In the genomic region with DNA sequence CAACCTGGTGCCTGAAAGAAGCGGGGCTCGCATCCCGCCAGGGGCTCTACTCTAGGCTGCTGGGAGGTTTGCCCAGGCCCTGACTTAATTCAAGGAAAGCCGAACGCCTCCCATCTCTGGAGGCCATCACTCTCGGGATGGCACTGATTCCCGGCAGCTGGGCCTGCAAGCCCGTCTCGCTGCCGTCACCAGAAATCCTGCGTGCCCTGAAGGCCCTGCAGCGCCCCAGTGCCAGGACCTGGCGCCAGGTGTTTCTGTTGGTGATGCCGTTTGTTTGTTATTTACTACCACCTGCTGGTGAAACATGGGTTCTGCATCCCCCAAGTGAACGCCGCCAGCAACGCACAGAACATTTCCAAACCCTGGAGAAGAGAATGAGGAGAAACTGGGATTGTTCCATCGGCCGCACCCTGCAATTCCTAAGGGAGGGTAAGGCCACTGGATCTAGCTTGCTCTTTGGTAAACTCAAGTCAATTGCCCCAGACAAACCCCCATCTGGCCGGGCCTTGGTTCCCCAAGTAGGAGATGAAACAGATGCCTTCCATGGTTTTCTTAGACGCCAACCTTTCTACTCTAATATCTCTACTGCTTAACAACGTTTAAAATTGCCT, we compare ENCODE assay signal across 9 cellular contexts.
A peak's percentile ranks its signal among the peaks of the same experiment; 100 is the strongest.
DNase-seq lines count a peak whose midpoint lies in the region; ATAC-seq, FAIRE-seq and TF ChIP-seq lines count a peak whose summit lies in the region.
"Had no signal": no experiment of that assay in that cellular context is flagged by ENCODE, and none has a peak within 500 bp of the region (broad histone marks: within the 10 kb centered on the region; RNA-seq: fewer than 3 reads in every experiment).

No MANE protein-coding gene starts in this region.

- 19 to 39% (median 20%) methylated on average over 11 to 22 of the region's 22 CpGs for WGBS in heart left ventricle, 4 donors
- 16 to 18% methylated on average over 22 of the region's 22 CpGs for WGBS in upper lobe of left lung, 2 donors

- H3K27ac ChIP-seq in SU-DHL-6 (ENCODE audit: low read depth, low read length) = no peak overlapping the region
- H3K27ac ChIP-seq in heart left ventricle = peak overlapping the region in 1 of 12 donors; percentile 62
- H3K27ac ChIP-seq in upper lobe of left lung = no peak overlapping the region

- no peak overlapping the region for H3K9ac ChIP-seq in SU-DHL-6 (ENCODE audit: low read length)

- no peaks in the 10 kb centered on the region for H3K9me3 ChIP-seq in SU-DHL-6 (ENCODE audit: insufficient read depth, low read length)
- no peaks in the 10 kb centered on the region for H3K9me3 ChIP-seq in heart left ventricle
- no peaks in the 10 kb centered on the region for H3K9me3 ChIP-seq in upper lobe of left lung

- H3K4me3 ChIP-seq in SU-DHL-6 (ENCODE audit: insufficient read depth, low read length, poor library complexity, severe bottlenecking) = no peak overlapping the region
- H3K4me3 ChIP-seq in heart left ventricle = no peak overlapping the region
- no peak overlapping the region for H3K4me3 ChIP-seq in upper lobe of left lung

- peak; percentile 63 to 82 (median 70) for ATAC-seq in heart left ventricle
- ATAC-seq in upper lobe of left lung (ENCODE audit: low FRiP score in 2 of 2) = peak; percentile 81 to 88

- H3K79me2 ChIP-seq in SU-DHL-6 (ENCODE audit: insufficient read depth, low read length) = no peaks in the 10 kb centered on the region

- no peak overlapping the region for H2AFZ ChIP-seq in SU-DHL-6 (ENCODE audit: low read depth, low read length, severe bottlenecking)

- H3K36me3 ChIP-seq in SU-DHL-6 (ENCODE audit: low read length) = no peaks in the 10 kb centered on the region
- no peaks in the 10 kb centered on the region for H3K36me3 ChIP-seq in heart left ventricle
- H3K36me3 ChIP-seq in upper lobe of left lung = no peaks in the 10 kb centered on the region

- no peak overlapping the region for H3K4me2 ChIP-seq in SU-DHL-6 (ENCODE audit: low read depth, low read length, poor library complexity, severe bottlenecking)

- TF ChIP-seq CTCF in SU-DHL-6 (IDR thresholded peaks at IDR 0.05; ENCODE audit: insufficient read depth, low read length, poor library complexity, severe bottlenecking) (peak; percentile 82), heart left ventricle (IDR thresholded peaks at IDR 0.05) (peak; percentile 77 to 90 (median 88)), upper lobe of left lung (IDR thresholded peaks at IDR 0.05) (peak; percentile 88 to 97 (median 92))

- peak; percentile 87 for FAIRE-seq in G401.6 (lab: Jason Lieb, UNC)
- FAIRE-seq: endometrium had no signal

- no peak for TF ChIP-seq EP300 in upper lobe of left lung (IDR thresholded peaks at IDR 0.05)

- intact Hi-C loops in heart left ventricle (cut with DNase I) (loop anchor here (1.0 to 10.0 kb wide), 13 partner anchors 102 to 389 kb away; a partner anchor contains a TSS), posterior vena cava (cut with DNase I) (loop anchor here in 1 of 2 donors (5.0 kb wide), 1 partner anchor 293 kb away; no protein-coding TSS in a partner anchor)

- H3K27me3 ChIP-seq in SU-DHL-6 (ENCODE audit: low read length) = no peaks in the 10 kb centered on the region
- peaks cover 0 to 12% (median 0%) of the 10 kb centered on the region in 9 donors for H3K27me3 ChIP-seq in heart left ventricle
- H3K27me3 ChIP-seq in upper lobe of left lung = no peaks in the 10 kb centered on the region

- DNase-seq in NCI-H1048 (lab: John Stamatoyannopoulos, UW) (peak; percentile 14), heart left ventricle (peak; percentile 50 to 87 (median 68)), posterior vena cava (ENCODE audit: low spot score) (peak; percentile 92), upper lobe of left lung (peak; percentile 76 to 88), KG1 (lab: John Stamatoyannopoulos, UW) (no peak)
- DNase-seq in activated naive CD8-positive, alpha-beta T cell treated with anti-CD3 and anti-CD28 coated beads, Interleukin-2, amount 50 U/mL, for 16 hours (ENCODE audit: low read depth, low spot score) = peak; percentile 34

- no peaks in the 10 kb centered on the region for H3F3A ChIP-seq in SU-DHL-6 (ENCODE audit: insufficient read depth)

- H3K9me2 ChIP-seq in SU-DHL-6 (replicated peaks; ENCODE audit: insufficient read depth, low read length) = no peaks in the 10 kb centered on the region

- peaks cover 0 to 27% (median 15%) of the 10 kb centered on the region in 12 donors for H3K4me1 ChIP-seq in heart left ventricle
- H3K4me1 ChIP-seq in upper lobe of left lung = peaks cover 4 to 18% (median 11%) of the 10 kb centered on the region in 4 donors

- no peaks in the 10 kb centered on the region for H4K20me1 ChIP-seq in SU-DHL-6 (ENCODE audit: low read depth, low read length)

- TF ChIP-seq POLR2A in heart left ventricle (IDR thresholded peaks at IDR 0.05) (no peak), upper lobe of left lung (IDR thresholded peaks at IDR 0.05) (no peak)
